10 cellular contexts compared by ENCODE assay signal in the genomic region with DNA sequence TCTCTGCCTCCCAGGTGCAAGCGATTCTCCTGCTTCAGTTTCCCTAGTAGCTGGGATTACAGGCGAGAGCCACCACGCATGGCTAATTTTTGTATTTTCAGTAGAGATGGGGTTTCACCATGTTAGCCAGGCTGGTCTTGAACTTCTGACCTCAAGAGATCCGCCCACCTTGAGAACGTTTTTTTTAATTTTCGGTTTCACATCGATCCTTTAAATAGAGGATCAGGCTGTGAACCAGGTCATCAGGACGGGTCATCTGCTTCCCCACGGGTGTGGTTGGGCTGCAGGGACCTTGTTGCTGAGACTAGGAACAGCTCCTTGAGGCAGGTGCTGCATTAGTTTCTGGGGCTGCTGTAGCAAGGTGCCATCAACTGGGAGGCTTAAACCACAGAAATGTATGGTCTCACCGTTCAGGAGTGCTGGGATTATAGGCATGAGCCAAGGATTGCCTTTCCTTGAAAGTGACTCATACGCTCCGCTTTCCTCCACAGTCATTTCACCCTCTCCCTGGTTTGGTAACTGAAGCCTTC. TPM values are rescaled to one million over a fixed set of nuclear protein-coding genes. Genes with fewer than 3 reads are reported as not detected.
DNase-seq lines count a peak whose midpoint lies in the region; ATAC-seq and TF ChIP-seq lines count a peak whose summit lies in the region.
"Had no signal": no experiment of that assay in that cellular context is flagged by ENCODE, and none has a peak within 500 bp of the region (broad histone marks: within the 10 kb centered on the region; RNA-seq: fewer than 3 reads in every experiment).

No MANE protein-coding gene starts in this region.

- no peak for TF ChIP-seq CTCF in right atrium auricular region (IDR thresholded peaks at IDR 0.05)

- H3K4me1 ChIP-seq in mesodermal cell (ENCODE audit: control insufficient read depth, insufficient read depth, low read length, poor library complexity, severe bottlenecking) (peaks cover 26% of the 10 kb centered on the region), right atrium auricular region (peaks cover 0 to 3% of the 10 kb centered on the region in 2 donors)
- H3K4me1 ChIP-seq: Peyer's patch had no signal

- DNase-seq in RPMI7951 (ENCODE audit: low read depth) (peak; percentile 46), NCI-H1092 treated with DMSO at 0.1 percent for 48 hours (lab: John Stamatoyannopoulos, UW) (no peak), right atrium auricular region (ENCODE audit: low spot score) (no peak), NCI-H345 treated with DMSO at 0.1 percent for 48 hours (lab: John Stamatoyannopoulos, UW; ENCODE audit: unreplicated experiment) (no peak), SHP77 treated with DMSO at 0.1 percent for 48 hours (lab: John Stamatoyannopoulos, UW) (no peak)

- no peaks in the 10 kb centered on the region for H3K27me3 ChIP-seq in right atrium auricular region
- H3K27me3 ChIP-seq: Peyer's patch had no signal

- WGBS in mesodermal cell (ENCODE audit: insufficient coverage in 2 of 2), 2 experiments = 87 to 88% methylated on average over 10 to 12 of the region's 12 CpGs

- peak; percentile 77 for ATAC-seq in GM18517 (IDR thresholded peaks at IDR 0.05; ENCODE audit: unreplicated experiment)
- peak; percentile 58 for ATAC-seq in HG02763 (IDR thresholded peaks at IDR 0.05; ENCODE audit: unreplicated experiment)

- H3K4me3 ChIP-seq in mesodermal cell (ENCODE audit: extremely low read depth, insufficient read depth, low read length, poor library complexity, severe bottlenecking) (no peak overlapping the region), right atrium auricular region (no peak overlapping the region)
- H3K4me3 ChIP-seq: Peyer's patch had no signal

- no peaks in the 10 kb centered on the region for H3K9me3 ChIP-seq in mesodermal cell (ENCODE audit: control insufficient read depth, low read length)
- no peaks in the 10 kb centered on the region for H3K9me3 ChIP-seq in right atrium auricular region
- H3K9me3 ChIP-seq: Peyer's patch had no signal

- H3K36me3 ChIP-seq in mesodermal cell (ENCODE audit: control insufficient read depth, insufficient read depth, low read length) = no peaks in the 10 kb centered on the region
- H3K36me3 ChIP-seq in right atrium auricular region = no peaks in the 10 kb centered on the region
- H3K36me3 ChIP-seq: Peyer's patch had no signal

- H3K27ac ChIP-seq in mesodermal cell (ENCODE audit: low read depth, low read length, severe bottlenecking) = peak overlapping the region; percentile 49
- no peak overlapping the region for H3K27ac ChIP-seq in right atrium auricular region
- H3K27ac ChIP-seq: Peyer's patch had no signal

RNA-seq across cellular contexts. Expression of a gene that starts 7.9 kb away (rescaled TPM):
- 11.8 and 13.9 TPM in 2 replicates for total RNA-seq in RPMI7951 (2014; rRNA removed; shearing (Covaris generic))
- 9.1 TPM for polyA plus RNA-seq in mesodermal cell (2013, experiment 1 of 2)
- polyA plus RNA-seq in mesodermal cell (2013, experiment 2 of 2) = 8.5 TPM
- 10 to 100 TPM in 1 of 2 donors, 1 to 10 TPM in 1; 8.1 to 12.7 TPM for total RNA-seq in right atrium auricular region

RNA-seq across cellular contexts. Expression of a gene that starts 24.1 kb away (rescaled TPM):
- not detected in 2 replicates for total RNA-seq in RPMI7951 (2014; rRNA removed; shearing (Covaris generic))
- 3.5 TPM for polyA plus RNA-seq in mesodermal cell (2013, experiment 1 of 2)
- 2.3 TPM for polyA plus RNA-seq in mesodermal cell (2013, experiment 2 of 2)
- 1 to 10 TPM; 5.2 to 5.4 TPM for total RNA-seq in right atrium auricular region
- total RNA-seq: G401 had no signal

RNA-seq across cellular contexts. Expression of a gene that starts 30.0 kb away (rescaled TPM):
- 13.1 and 22.7 TPM in 2 replicates for total RNA-seq in RPMI7951 (2014; rRNA removed; shearing (Covaris generic))
- polyA plus RNA-seq in mesodermal cell (2013, experiment 1 of 2) = 14.6 TPM
- 12.7 TPM for polyA plus RNA-seq in mesodermal cell (2013, experiment 2 of 2)
- total RNA-seq in right atrium auricular region = 10 to 100 TPM; 10.5 to 14.3 TPM

RNA-seq across cellular contexts. Expression of a gene that starts 55.9 kb away (rescaled TPM):
- total RNA-seq in RPMI7951 (2014; rRNA removed; shearing (Covaris generic)) = 7.4 and 10.7 TPM in 2 replicates
- 7.7 TPM for polyA plus RNA-seq in mesodermal cell (2013, experiment 1 of 2)
- 7.9 TPM for polyA plus RNA-seq in mesodermal cell (2013, experiment 2 of 2)
- total RNA-seq in right atrium auricular region = 1 to 10 TPM; 2.8 to 6.0 TPM
